In genomic region chr4:76850010-76850441, GRCh38 we compare ENCODE assay signal across 11 cellular contexts. TPM values are rescaled to one million over a fixed set of nuclear protein-coding genes. Genes with fewer than 3 reads are reported as not detected.
DNase-seq lines count a peak whose midpoint lies in the region; ATAC-seq and TF ChIP-seq lines count a peak whose summit lies in the region.
"Had no signal": no experiment of that assay in that cellular context is flagged by ENCODE, and none has a peak within 500 bp of the region (broad histone marks: within the 10 kb centered on the region; RNA-seq: fewer than 3 reads in every experiment).

No MANE protein-coding gene starts in this region.

- H3K4ac ChIP-seq in neuronal stem cell (ENCODE audit: low read length), result no peak overlapping the region

- H3K79me1 ChIP-seq in neuronal stem cell (ENCODE audit: low read depth, low read length), result no peaks in the 10 kb centered on the region

- H3K4me1 Mint-ChIP-seq in activated T-cell treated with anti-CD3 and anti-CD28 coated beads, Interleukin-2, amount 50 U/mL, for 4 hours (ENCODE audit: low read depth), result no peaks in the 10 kb centered on the region
- H3K4me1 Mint-ChIP-seq in activated T-helper 17 cell treated with anti-CD3 and anti-CD28 coated beads, Interleukin-2, amount 50 U/mL, for 72 hours, result no peaks in the 10 kb centered on the region
- no peaks in the 10 kb centered on the region for H3K4me1 Mint-ChIP-seq in activated CD4-positive, alpha-beta memory T cell treated with anti-CD3 and anti-CD28 coated beads, Interleukin-2, amount 10 ng/mL, durations not matched to agents 7 days and 5 days

- TF ChIP-seq CTCF in C4-2B (conservative IDR thresholded peaks at IDR 0.05) (no peak), mammary epithelial cell (conservative IDR thresholded peaks at IDR 0.05 in 1 of 2, IDR thresholded peaks at IDR 0.05 in 1 of 2; ENCODE audit: extremely low read depth in 1 of 2, insufficient read depth in 1 of 2, low read depth in 1 of 2, low read length in 2 of 2) (no peak), right lobe of liver (IDR thresholded peaks at IDR 0.05) (no peak)

- H3K4me2 ChIP-seq in mammary epithelial cell (ENCODE audit: insufficient read depth, low read depth, low read length) (peak overlapping the region; percentile 37), neuronal stem cell (ENCODE audit: insufficient read depth, low read length, poor library complexity, severe bottlenecking) (no peak overlapping the region)

- no peak overlapping the region for H3K4me3 ChIP-seq in mammary epithelial cell (replicated peaks in 1 of 3; ENCODE audit: insufficient read depth in 1 of 3, low read depth in 2 of 3, low read length in 3 of 3)
- H3K4me3 ChIP-seq in right lobe of liver, result no peak overlapping the region
- no peak overlapping the region for H3K4me3 ChIP-seq in neuronal stem cell (ENCODE audit: low read length in 2 of 2)

- in situ Hi-C loops in mammary epithelial cell (cut with MboI; ENCODE audit: low sequenced_read_pairs in 2 of 2), result no loop called here

- no peak overlapping the region for H3K4me3 Mint-ChIP-seq in activated T-cell treated with anti-CD3 and anti-CD28 coated beads, Interleukin-2, amount 50 U/mL, for 4 hours
- no peak overlapping the region for H3K4me3 Mint-ChIP-seq in activated T-helper 17 cell treated with anti-CD3 and anti-CD28 coated beads, Interleukin-2, amount 50 U/mL, for 72 hours
- H3K4me3 Mint-ChIP-seq in activated CD4-positive, alpha-beta memory T cell treated with anti-CD3 and anti-CD28 coated beads, Interleukin-2, amount 10 ng/mL, durations not matched to agents 7 days and 5 days, result no peak overlapping the region

- no peak overlapping the region for H3K9ac ChIP-seq in mammary epithelial cell (ENCODE audit: insufficient read depth, low read length)
- H3K9ac ChIP-seq in neuronal stem cell (ENCODE audit: low read depth, low read length, poor library complexity), result no peak overlapping the region

- H4K91ac ChIP-seq in neuronal stem cell (ENCODE audit: low read depth, low read length, poor library complexity), result no peak overlapping the region

- no peak overlapping the region for H4K8ac ChIP-seq in neuronal stem cell (ENCODE audit: low read depth, low read length)

- no peaks in the 10 kb centered on the region for H3K9me3 Mint-ChIP-seq in activated T-cell treated with anti-CD3 and anti-CD28 coated beads, Interleukin-2, amount 50 U/mL, for 4 hours
- H3K9me3 Mint-ChIP-seq in activated T-helper 17 cell treated with anti-CD3 and anti-CD28 coated beads, Interleukin-2, amount 50 U/mL, for 72 hours, result no peaks in the 10 kb centered on the region
- no peaks in the 10 kb centered on the region for H3K9me3 Mint-ChIP-seq in activated CD4-positive, alpha-beta memory T cell treated with anti-CD3 and anti-CD28 coated beads, Interleukin-2, amount 10 ng/mL, durations not matched to agents 7 days and 5 days

- H3K18ac ChIP-seq in neuronal stem cell (ENCODE audit: low read length), result no peak overlapping the region

- H3K79me2 ChIP-seq in mammary epithelial cell (ENCODE audit: insufficient read depth, low read length), result no peaks in the 10 kb centered on the region

- H2AK5ac ChIP-seq in neuronal stem cell (ENCODE audit: low read depth, low read length), result no peak overlapping the region

- H3K27me3 ChIP-seq in mammary epithelial cell (ENCODE audit: insufficient read depth, low read length) (no peaks in the 10 kb centered on the region), right lobe of liver (no peaks in the 10 kb centered on the region), neuronal stem cell (ENCODE audit: control insufficient read depth in 3 of 3, insufficient read depth in 3 of 3, low read depth in 1 of 3, low read length in 3 of 3) (peaks cover 0 to 29% (median 0%) of the 10 kb centered on the region in 3 experiments)

- no peak overlapping the region for H3K23ac ChIP-seq in neuronal stem cell (ENCODE audit: low read depth, low read length, poor library complexity)

- DNase-seq in LHCN-M2 (ENCODE audit: low read depth) (peak; percentile 95), mammary epithelial cell (peak; percentile 97), right lobe of liver (no peak), neuronal stem cell (ENCODE audit: low spot score) (no peak)
- no peak for DNase-seq in activated T-cell treated with anti-CD3 and anti-CD28 coated beads, Interleukin-2, amount 50 U/mL, for 4 hours
- no peak for DNase-seq in activated CD4-positive, alpha-beta memory T cell treated with anti-CD3 and anti-CD28 coated beads, Interleukin-2, amount 10 ng/mL, durations not matched to agents 7 days and 5 days
- DNase-seq: activated naive CD4-positive, alpha-beta T cell; H7; islet precursor cell had no signal

- H3K9me3 ChIP-seq in mammary epithelial cell (replicated peaks; ENCODE audit: insufficient read depth, low read length) (peaks cover 3% of the 10 kb centered on the region), right lobe of liver (no peaks in the 10 kb centered on the region), neuronal stem cell (replicated peaks in 1 of 2; ENCODE audit: control insufficient read depth in 2 of 2, insufficient read depth in 1 of 2, low read depth in 1 of 2, low read length in 2 of 2) (peaks cover 0 to 3% of the 10 kb centered on the region in 2 donors)

- no peak for TF ChIP-seq POLR2A in right lobe of liver (IDR thresholded peaks at IDR 0.05)

- H3K36me3 ChIP-seq in mammary epithelial cell (ENCODE audit: insufficient read depth, low read length) (no peaks in the 10 kb centered on the region), right lobe of liver (no peaks in the 10 kb centered on the region), neuronal stem cell (replicated peaks in 1 of 2; ENCODE audit: control insufficient read depth in 2 of 2, insufficient read depth in 2 of 2, low read length in 2 of 2) (no peaks in the 10 kb centered on the region)

- H3K4me1 ChIP-seq in mammary epithelial cell (ENCODE audit: insufficient read depth, low read length) (peaks cover 7% of the 10 kb centered on the region), right lobe of liver (peaks cover 0 to 4% (median 0%) of the 10 kb centered on the region in 4 donors), neuronal stem cell (ENCODE audit: control insufficient read depth in 2 of 2, insufficient read depth in 1 of 2, low read depth in 1 of 2, low read length in 2 of 2) (no peaks in the 10 kb centered on the region)

- ATAC-seq in right lobe of liver, result peak; percentile 27 to 96 (median 82)
- no peak for ATAC-seq in activated T-cell treated with anti-CD3 and anti-CD28 coated beads, Interleukin-2, amount 50 U/mL, for 4 hours
- ATAC-seq in activated T-helper 17 cell treated with anti-CD3 and anti-CD28 coated beads, Interleukin-2, amount 50 U/mL, for 72 hours (replicated peaks), result no peak

- WGBS in mammary epithelial cell (ENCODE audit: low coverage, missing lambda C conversion rate), result 0% methylated on average over 4 of the region's 4 CpGs
- 20% methylated on average over 4 of the region's 4 CpGs for WGBS in right lobe of liver (ENCODE audit: insufficient coverage, low coverage, low lambda C conversion rate, missing lambda C conversion rate)
- no CpG with 5 or more reads among the region's 4 CpGs for WGBS in neuronal stem cell (ENCODE audit: extremely low coverage in 2 of 2, insufficient read length in 2 of 2, insufficient replicate concordance in 1 of 2), 2 donors

- no peak overlapping the region for H3K14ac ChIP-seq in neuronal stem cell (ENCODE audit: low read length)

- dilution Hi-C loops in mammary epithelial cell (cut with HindIII; ENCODE audit: low sequenced_read_pairs), result no loop called here

- no peak overlapping the region for H3K27ac Mint-ChIP-seq in activated T-helper 17 cell treated with anti-CD3 and anti-CD28 coated beads, Interleukin-2, amount 50 U/mL, for 72 hours
- no peak overlapping the region for H3K27ac Mint-ChIP-seq in activated CD4-positive, alpha-beta memory T cell treated with anti-CD3 and anti-CD28 coated beads, Interleukin-2, amount 10 ng/mL, durations not matched to agents 7 days and 5 days

- no peak overlapping the region for H2BK12ac ChIP-seq in neuronal stem cell (ENCODE audit: low read length)

- no peak overlapping the region for H2BK120ac ChIP-seq in neuronal stem cell (ENCODE audit: low read depth, low read length)

- CTCF ChIA-PET in mammary epithelial cell (lab: Charles Lee; ENCODE audit: low non-redundant PET), result no interaction called here
- CTCF ChIA-PET in activated CD4-positive, alpha-beta memory T cell treated with anti-CD3 and anti-CD28 coated beads, Interleukin-2, amount 10 ng/mL, durations not matched to agents 7 days and 5 days (lab: Charles Lee), result no interaction called here

- intact Hi-C loops in mammary epithelial cell (cut with micrococcal nuclease) (loop anchor here (2.0 kb wide), 1 partner anchor 99 kb away; the partner anchor contains the start of gene SEPTIN11), right lobe of liver (cut with DNase I) (no loop called here)

- no TSS peak for BruUV-seq in mammary epithelial cell (replicated peaks; lab: Mats Ljungman, UMichigan)

- no peaks in the 10 kb centered on the region for H3K36me3 Mint-ChIP-seq in activated T-cell treated with anti-CD3 and anti-CD28 coated beads, Interleukin-2, amount 50 U/mL, for 4 hours (ENCODE audit: insufficient read depth)
- H3K36me3 Mint-ChIP-seq in activated T-helper 17 cell treated with anti-CD3 and anti-CD28 coated beads, Interleukin-2, amount 50 U/mL, for 72 hours (ENCODE audit: low read depth), result no peaks in the 10 kb centered on the region
- no peaks in the 10 kb centered on the region for H3K36me3 Mint-ChIP-seq in activated CD4-positive, alpha-beta memory T cell treated with anti-CD3 and anti-CD28 coated beads, Interleukin-2, amount 10 ng/mL, durations not matched to agents 7 days and 5 days (ENCODE audit: low read depth)

- no peaks in the 10 kb centered on the region for H4K20me1 ChIP-seq in mammary epithelial cell (ENCODE audit: insufficient read depth, low read length)

- no peaks in the 10 kb centered on the region for H3K27me3 Mint-ChIP-seq in activated T-cell treated with anti-CD3 and anti-CD28 coated beads, Interleukin-2, amount 50 U/mL, for 4 hours (ENCODE audit: low read depth)
- peaks cover 14% of the 10 kb centered on the region for H3K27me3 Mint-ChIP-seq in activated T-helper 17 cell treated with anti-CD3 and anti-CD28 coated beads, Interleukin-2, amount 50 U/mL, for 72 hours
- H3K27me3 Mint-ChIP-seq in activated CD4-positive, alpha-beta memory T cell treated with anti-CD3 and anti-CD28 coated beads, Interleukin-2, amount 10 ng/mL, durations not matched to agents 7 days and 5 days, result peaks cover 5% of the 10 kb centered on the region

- H2BK5ac ChIP-seq in neuronal stem cell (ENCODE audit: low read length), result no peak overlapping the region

- POLR2A ChIA-PET in activated CD4-positive, alpha-beta memory T cell treated with anti-CD3 and anti-CD28 coated beads, Interleukin-2, amount 10 ng/mL, durations not matched to agents 7 days and 5 days (lab: Charles Lee), result no interaction called here

- H2AFZ ChIP-seq in mammary epithelial cell (ENCODE audit: low read depth, low read length) (no peak overlapping the region), neuronal stem cell (ENCODE audit: low read length) (no peak overlapping the region)

- peak overlapping the region; percentile 45 for H3K27ac ChIP-seq in C4-2B
- H3K27ac ChIP-seq in mammary epithelial cell (ENCODE audit: insufficient read depth, low read depth, low read length), result no peak overlapping the region
- no peak overlapping the region for H3K27ac ChIP-seq in right lobe of liver
- no peak overlapping the region for H3K27ac ChIP-seq in neuronal stem cell (replicated peaks; ENCODE audit: low read length)

- H2BK15ac ChIP-seq in neuronal stem cell (ENCODE audit: low read length), result no peak overlapping the region

RNA-seq across cellular contexts. Expression of gene SOWAHB, which starts 47.9 kb away (rescaled TPM):
- total RNA-seq in LHCN-M2 (2014; rRNA removed), result not detected in 2 replicates
- polyA plus RNA-seq in LHCN-M2 (2012), result 0.04 TPM
- 1 to 10 TPM; 2.9 to 8.3 TPM for total RNA-seq in mammary epithelial cell
- 0.33 TPM for polyA plus RNA-seq in mammary epithelial cell
- 0.47 TPM for polyA minus RNA-seq in mammary epithelial cell
- 10 to 100 TPM in 5 of 6 experiments, 1 to 10 TPM in 1; 5.1 to 17.3 (median 15.2) TPM for total RNA-seq in right lobe of liver
- under 1 TPM; 0.05 to 0.08 (median 0.05) TPM for total RNA-seq in activated T-cell treated with anti-CD3 and anti-CD28 coated beads, Interleukin-2, amount 50 U/mL, for 4 hours
- total RNA-seq in activated T-helper 17 cell treated with anti-CD3 and anti-CD28 coated beads, Interleukin-2, amount 50 U/mL, for 72 hours, result not detected
- total RNA-seq in activated CD4-positive, alpha-beta memory T cell treated with anti-CD3 and anti-CD28 coated beads, Interleukin-2, amount 10 ng/mL, durations not matched to agents 7 days and 5 days, result not detected
- 0.20 TPM for polyA plus RNA-seq in neuronal stem cell (2013, experiment 1 of 2)
- polyA plus RNA-seq in neuronal stem cell (2013, experiment 2 of 2), result 0.15 TPM

Comparison
In these comparisons a context has a peak if more than half of its experiments do, and no peak if none do; other contexts are left out.
1. DNase-seq: peak in LHCN-M2 (single experiment) and mammary epithelial cell (single experiment); none in right lobe of liver (0 of 3), activated T-cell treated with anti-CD3 and anti-CD28 coated beads, Interleukin-2, amount 50 U/mL, for 4 hours (single experiment), activated CD4-positive, alpha-beta memory T cell treated with anti-CD3 and anti-CD28 coated beads, Interleukin-2, amount 10 ng/mL, durations not matched to agents 7 days and 5 days (single experiment) and neuronal stem cell (single experiment).
2. ATAC-seq: peak in right lobe of liver (4 of 4); none in activated T-cell treated with anti-CD3 and anti-CD28 coated beads, Interleukin-2, amount 50 U/mL, for 4 hours (0 of 2) and activated T-helper 17 cell treated with anti-CD3 and anti-CD28 coated beads, Interleukin-2, amount 50 U/mL, for 72 hours (single experiment).